ENCODE assay signal across 20 cellular contexts in genomic region chr7:26493737-26494423, GRCh38.
DNase-seq lines count a peak whose midpoint lies in the region; ATAC-seq and TF ChIP-seq lines count a peak whose summit lies in the region.
"Had no signal": no experiment of that assay in that cellular context is flagged by ENCODE, and none has a peak within 500 bp of the region (broad histone marks: within the 10 kb centered on the region; RNA-seq: fewer than 3 reads in every experiment).

No MANE protein-coding gene starts in this region.

- H3K4me2 ChIP-seq in IMR-90 (ENCODE audit: low read depth, low read length) = no peak overlapping the region

- no TSS peak for BruUV-seq in IMR-90 (replicated peaks; lab: Mats Ljungman, UMichigan)

- H3K36me3 ChIP-seq in IMR-90 (ENCODE audit: control insufficient read depth, insufficient read depth, low read length) (no peaks in the 10 kb centered on the region), testis (ENCODE audit: low read depth, missing control alignments) (no peaks in the 10 kb centered on the region)
- H3K36me3 ChIP-seq: BE2C, SJCRH30 had no signal

- WGBS in IMR-90 (ENCODE audit: extremely low coverage in 2 of 2, insufficient read length in 1 of 2), 2 experiments = no CpG with 5 or more reads among the region's 8 CpGs
- WGBS in testis, 2 donors = 84 to 88% methylated on average over 8 of the region's 8 CpGs

- H2BK120ac ChIP-seq in IMR-90 (ENCODE audit: low read depth, low read length) = no peak overlapping the region

- H2AK9ac ChIP-seq in IMR-90 (replicated peaks; ENCODE audit: low read depth, low read length, poor library complexity) = no peak overlapping the region

- no peaks in the 10 kb centered on the region for H3K9me3 ChIP-seq in IMR-90 (ENCODE audit: control insufficient read depth, insufficient read depth, low read length)
- no peaks in the 10 kb centered on the region for H3K9me3 ChIP-seq in testis
- H3K9me3 ChIP-seq: BE2C, SJCRH30 had no signal

- POLR2A ChIA-PET in IMR-90 (lab: Charles Lee; ENCODE audit: unreplicated experiment) = no interaction called here

- no peak overlapping the region for H4K8ac ChIP-seq in IMR-90 (ENCODE audit: low read depth in 2 of 2, low read length in 2 of 2)

- H2AK5ac ChIP-seq in IMR-90 (ENCODE audit: low read depth, low read length) = no peak overlapping the region

- H3K27me3 ChIP-seq in IMR-90 (ENCODE audit: control insufficient read depth, insufficient read depth, low read length) (no peaks in the 10 kb centered on the region), testis (no peaks in the 10 kb centered on the region)

- H4K20me1 ChIP-seq in IMR-90 (ENCODE audit: insufficient read depth, low read length) = no peaks in the 10 kb centered on the region

- no peak for TF ChIP-seq CTCF in IMR-90 (conservative IDR thresholded peaks at IDR 0.05; ENCODE audit: low read depth, low read length)
- no peak for TF ChIP-seq CTCF in testis (IDR thresholded peaks at IDR 0.05)

- no peak for TF ChIP-seq RAD21 in IMR-90 (IDR thresholded peaks at IDR 0.05; ENCODE audit: low read length)

- H4K5ac ChIP-seq in IMR-90 (ENCODE audit: low read depth, low read length) = no peak overlapping the region

- CTCF ChIA-PET in IMR-90 (lab: Yijun Ruan, JAX) = no interaction called here

- in situ Hi-C loops in IMR-90 (cut with MboI; ENCODE audit: low sequenced_read_pairs) (no loop called here), G401 (cut with HindIII; ENCODE audit: low sequenced_read_pairs) (no loop called here)

- H2BK15ac ChIP-seq in IMR-90 (ENCODE audit: low read depth, low read length) = no peak overlapping the region

- H3K9me1 ChIP-seq in IMR-90 (ENCODE audit: insufficient read depth, low read length) = no peaks in the 10 kb centered on the region

- no peak overlapping the region for H3K4ac ChIP-seq in IMR-90 (ENCODE audit: low read depth, low read length)

- intact Hi-C loops in IMR-90 (cut with micrococcal nuclease) = no loop called here
- intact Hi-C loops in testis (cut with DNase I; ENCODE audit: low total_unique reads) = no loop called here

- TF ChIP-seq POLR2A in IMR-90 (IDR thresholded peaks at IDR 0.05; ENCODE audit: low read depth, low read length) (no peak), testis (IDR thresholded peaks at IDR 0.05) (no peak)

- no peak overlapping the region for H3K23ac ChIP-seq in IMR-90 (ENCODE audit: low read depth, low read length)

- H3K9ac ChIP-seq in IMR-90 (ENCODE audit: low read depth, low read length) = no peak overlapping the region

- no peaks in the 10 kb centered on the region for H3K79me1 ChIP-seq in IMR-90 (ENCODE audit: low read depth in 1 of 2, low read length in 2 of 2)

- H4K91ac ChIP-seq in IMR-90 (ENCODE audit: insufficient read depth, low read depth, low read length) = no peak overlapping the region

- dilution Hi-C loops in IMR-90 (cut with HindIII; ENCODE audit: low sequenced_read_pairs, unreplicated experiment) = no loop called here

- H3K4me1 ChIP-seq in IMR-90 (ENCODE audit: control insufficient read depth, insufficient read depth, low read length) (no peaks in the 10 kb centered on the region), testis (no peaks in the 10 kb centered on the region)
- H3K4me1 ChIP-seq: BE2C, SJCRH30 had no signal

- no peak for ATAC-seq in IMR-90 (ENCODE audit: low read depth)
- ATAC-seq in GM18861 (IDR thresholded peaks at IDR 0.05; ENCODE audit: unreplicated experiment) = no peak
- ATAC-seq: PC-3 had no signal

- no peak overlapping the region for H2BK20ac ChIP-seq in IMR-90 (ENCODE audit: low read depth, low read length)

- no peak overlapping the region for H3K56ac ChIP-seq in IMR-90 (ENCODE audit: extremely low read depth, insufficient read depth, low read length)

- no peak overlapping the region for H3K14ac ChIP-seq in IMR-90 (replicated peaks; ENCODE audit: low read depth, low read length)

- no peak overlapping the region for H3K4me3 ChIP-seq in IMR-90 (ENCODE audit: insufficient read depth, low read depth, low read length)
- H3K4me3 ChIP-seq in testis = no peak overlapping the region
- H3K4me3 ChIP-seq: SJCRH30 had no signal

- DNase-seq in IMR-90 = no peak
- DNase-seq in NCI-H2196 (lab: John Stamatoyannopoulos, UW; ENCODE audit: unreplicated experiment) = peak; percentile 60
- DNase-seq in middle frontal gyrus (ENCODE audit: extremely low spot score, low spot score) = peak; percentile 22
- DNase-seq in testis = peak; percentile 73
- no peak for DNase-seq in G401 (ENCODE audit: low spot score)
- no peak for DNase-seq in activated naive CD4-positive, alpha-beta T cell treated with anti-CD3 and anti-CD28 coated beads, Interleukin-2, amount 50 U/mL, for 16 hours
- DNase-seq: BE2C; Calu3; CD4-positive, alpha-beta memory T cell; DND-41; GDM1; GOT3; MV-4-11; NCI-H1417 treated with DMSO at 0.1 percent for 48 hours; NCI-H2081 treated with DMSO at 0.1 percent for 48 hours; NCI-H446 treated with DMSO at 0.1 percent for 48 hours; PC-3 had no signal

- no peak overlapping the region for H3K18ac ChIP-seq in IMR-90 (ENCODE audit: low read depth, low read length)

- H2BK5ac ChIP-seq in IMR-90 (ENCODE audit: low read depth, low read length, poor library complexity, severe bottlenecking) = no peak overlapping the region

- H3K27ac ChIP-seq in IMR-90 (ENCODE audit: insufficient read depth, low read length) = no peak overlapping the region
- H3K27ac ChIP-seq in testis = no peak overlapping the region
- H3K27ac ChIP-seq: HL-60, SJCRH30 had no signal

- H2AFZ ChIP-seq in IMR-90 (replicated peaks; ENCODE audit: low read length, poor library complexity) = peak overlapping the region; percentile 45

TF ChIP-seq in IMR-90, 13 proteins besides CTCF, POLR2A, EP300 and RAD21:
- no peak for TF ChIP-seq MXI1 (IDR thresholded peaks at IDR 0.05; ENCODE audit: borderline replicate concordance, low read depth, low read length)
- TF ChIP-seq CHD1 (IDR thresholded peaks at IDR 0.05; ENCODE audit: low read depth, low read length) = no peak
- TF ChIP-seq RCOR1 (IDR thresholded peaks at IDR 0.05; ENCODE audit: insufficient replicate concordance, low read length) = no peak
- TF ChIP-seq SMC3 (IDR thresholded peaks at IDR 0.05; ENCODE audit: low read depth, low read length) = no peak
- TF ChIP-seq MAZ (IDR thresholded peaks at IDR 0.05; ENCODE audit: borderline replicate concordance, low read depth, low read length) = no peak
- no peak for TF ChIP-seq NFE2L2 (IDR thresholded peaks at IDR 0.05; ENCODE audit: low read depth, low read length)
- no peak for TF ChIP-seq BHLHE40 (IDR thresholded peaks at IDR 0.05; ENCODE audit: low read depth, low read length)
- no peak for TF ChIP-seq FOS (IDR thresholded peaks at IDR 0.05; ENCODE audit: low read depth, low read length)
- TF ChIP-seq RFX5 (IDR thresholded peaks at IDR 0.05; ENCODE audit: low read depth, low read length) = no peak
- TF ChIP-seq USF2 (IDR thresholded peaks at IDR 0.05; ENCODE audit: low read depth, low read length) = no peak
- TF ChIP-seq MAFK (IDR thresholded peaks at IDR 0.05; ENCODE audit: low read depth, low read length) = no peak
- TF ChIP-seq CEBPB (IDR thresholded peaks at IDR 0.05; ENCODE audit: low read depth, low read length) = no peak
TF ChIP-seq in IMR-90: peak in this region for 0.

Comparison
In these comparisons a context has a peak if more than half of its experiments do, and no peak if none do; other contexts are left out.
1. DNase-seq: peak in NCI-H2196 (single experiment), middle frontal gyrus (single experiment) and testis (single experiment); none in IMR-90 (single experiment), G401 (single experiment) and activated naive CD4-positive, alpha-beta T cell treated with anti-CD3 and anti-CD28 coated beads, Interleukin-2, amount 50 U/mL, for 16 hours (single experiment).